ENCODE assay signal across 26 cellular contexts in the genomic region with DNA sequence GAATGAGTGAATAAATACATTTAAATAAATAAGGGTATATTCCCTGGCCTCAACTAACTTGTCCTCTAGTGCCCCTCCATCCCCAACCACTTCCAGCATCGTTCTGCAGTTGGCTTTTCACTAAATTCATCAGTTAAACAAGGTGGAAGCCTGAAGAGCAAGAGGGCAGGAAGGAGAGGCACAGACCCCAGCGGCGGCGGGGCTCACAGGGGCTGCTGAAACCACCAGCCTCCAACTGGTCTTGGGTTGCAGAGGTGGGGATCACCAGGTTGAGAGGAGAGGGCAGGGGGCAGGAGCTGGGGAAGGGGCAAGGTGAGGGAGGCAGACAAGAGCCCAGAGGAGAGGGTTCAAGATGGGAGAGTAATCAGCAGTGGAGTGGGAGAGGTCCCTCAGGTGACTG. TPM values are rescaled to one million over a fixed set of nuclear protein-coding genes. Genes with fewer than 3 reads are reported as not detected.
"Had no signal": no experiment of that assay in that cellular context is flagged by ENCODE, and none has a peak within 500 bp of the region (broad histone marks: within the 10 kb centered on the region; RNA-seq: fewer than 3 reads in every experiment).

No MANE protein-coding gene starts in this region.

- H3K27me3 ChIP-seq: breast epithelium, colonic mucosa, esophagus squamous epithelium, gastrocnemius medialis, right lobe of liver, suprapubic skin, vagina had no signal

- H3K27me3 Mint-ChIP-seq: activated naive CD8-positive, alpha-beta T cell treated with anti-CD3 and anti-CD28 coated beads for 36 hours; activated T-cell treated with anti-CD3 and anti-CD28 coated beads, Interleukin-2, amount 50 U/mL, for 24 hours; activated T-helper 17 cell treated with anti-CD3 and anti-CD28 coated beads, Interleukin-2, amount 50 U/mL, for 72 hours; central memory CD8-positive, alpha-beta T cell; naive thymus-derived CD8-positive, alpha-beta T cell; stimulated activated naive CD8-positive, alpha-beta T cell treated with anti-CD3 and anti-CD28 coated beads, Interleukin-15, amount 100 ng/mL, for 72 hours had no signal

- ATAC-seq: activated T-helper 17 cell treated with anti-CD3 and anti-CD28 coated beads, Interleukin-2, amount 50 U/mL, for 72 hours; gastrocnemius medialis; naive thymus-derived CD8-positive, alpha-beta T cell; right lobe of liver; stimulated activated effector memory CD8-positive, alpha-beta T cell treated with anti-CD3 and anti-CD28 coated beads, Interleukin-12 subunit alpha, Interleukin-12 subunit beta, amount 100 ng/mL, for 72 hours; stimulated activated naive CD8-positive, alpha-beta T cell treated with anti-CD3 and anti-CD28 coated beads, Interleukin-15, amount 100 ng/mL, for 72 hours had no signal

- H3K27ac Mint-ChIP-seq: activated naive CD8-positive, alpha-beta T cell treated with anti-CD3 and anti-CD28 coated beads for 36 hours; activated T-cell treated with anti-CD3 and anti-CD28 coated beads, Interleukin-2, amount 50 U/mL, for 24 hours; activated T-helper 17 cell treated with anti-CD3 and anti-CD28 coated beads, Interleukin-2, amount 50 U/mL, for 72 hours; naive thymus-derived CD8-positive, alpha-beta T cell; stimulated activated effector memory CD8-positive, alpha-beta T cell treated with anti-CD3 and anti-CD28 coated beads, Interleukin-12 subunit alpha, Interleukin-12 subunit beta, amount 100 ng/mL, for 72 hours; T-helper 2 cell treated with Interferon-gamma antibody and Interleukin-4, amounts not matched to agents 5 μg/mL and 100 μg/mL, for 36 hours had no signal

- H3K9me3 ChIP-seq: breast epithelium, colonic mucosa, esophagus squamous epithelium, gastrocnemius medialis, left ventricle myocardium inferior, right lobe of liver, suprapubic skin, vagina had no signal

- H3K4me1 ChIP-seq: breast epithelium, gastrocnemius medialis, left ventricle myocardium inferior had no signal

- FAIRE-seq: astrocyte, small intestine had no signal

- DNase-seq: activated CD4-positive, alpha-beta T cell treated with anti-CD3 and anti-CD28 coated beads for 1 hour; activated CD4-positive, alpha-beta T cell treated with anti-CD3 and anti-CD28 coated beads, Interleukin-2, amount 50 U/mL, for 4 hours; activated CD8-positive, alpha-beta memory T cell treated with anti-CD3 and anti-CD28 coated beads for 24 hours; activated CD8-positive, alpha-beta memory T cell treated with anti-CD3 and anti-CD28 coated beads, Interleukin-2, amount 50 U/mL, for 4 hours; activated naive CD8-positive, alpha-beta T cell treated with anti-CD3 and anti-CD28 coated beads for 36 hours; activated T-cell treated with anti-CD3 and anti-CD28 coated beads, Interleukin-2, amount 50 U/mL, for 24 hours; colonic mucosa; esophagus squamous epithelium; gastrocnemius medialis; hypothalamus; left ventricle myocardium inferior; naive thymus-derived CD8-positive, alpha-beta T cell; nucleus accumbens; right lobe of liver; small intestine; stimulated activated CD4-positive, alpha-beta T cell treated with anti-CD3 and anti-CD28 coated beads, Interleukin-2, amount 100 ng/mL, for 24 hours; stimulated activated naive CD8-positive, alpha-beta T cell treated with anti-CD3 and anti-CD28 coated beads, Interleukin-15, amount 100 ng/mL, for 72 hours had no signal

- H3K4me1 Mint-ChIP-seq: central memory CD8-positive, alpha-beta T cell had no signal

- H3K36me3 Mint-ChIP-seq: naive thymus-derived CD8-positive, alpha-beta T cell had no signal

- H3K4me3 Mint-ChIP-seq: activated naive CD8-positive, alpha-beta T cell treated with anti-CD3 and anti-CD28 coated beads for 36 hours; activated T-cell treated with anti-CD3 and anti-CD28 coated beads, Interleukin-2, amount 50 U/mL, for 24 hours; activated T-helper 17 cell treated with anti-CD3 and anti-CD28 coated beads, Interleukin-2, amount 50 U/mL, for 72 hours; central memory CD8-positive, alpha-beta T cell; naive thymus-derived CD8-positive, alpha-beta T cell; stimulated activated effector memory CD8-positive, alpha-beta T cell treated with anti-CD3 and anti-CD28 coated beads, Interleukin-12 subunit alpha, Interleukin-12 subunit beta, amount 100 ng/mL, for 72 hours; stimulated activated naive CD8-positive, alpha-beta T cell treated with anti-CD3 and anti-CD28 coated beads, Interleukin-15, amount 100 ng/mL, for 72 hours; T-helper 2 cell treated with Interferon-gamma antibody and Interleukin-4, amounts not matched to agents 5 μg/mL and 100 μg/mL, for 36 hours had no signal

- H3K27ac ChIP-seq: breast epithelium, colonic mucosa, esophagus squamous epithelium, gastrocnemius medialis, left ventricle myocardium inferior, right lobe of liver, suprapubic skin, vagina, VCaP had no signal

- H3K36me3 ChIP-seq: breast epithelium, colonic mucosa, esophagus squamous epithelium, gastrocnemius medialis, left ventricle myocardium inferior, right lobe of liver, suprapubic skin, vagina had no signal

- H3K9me3 Mint-ChIP-seq: activated naive CD8-positive, alpha-beta T cell treated with anti-CD3 and anti-CD28 coated beads for 36 hours; activated T-cell treated with anti-CD3 and anti-CD28 coated beads, Interleukin-2, amount 50 U/mL, for 24 hours; activated T-helper 17 cell treated with anti-CD3 and anti-CD28 coated beads, Interleukin-2, amount 50 U/mL, for 72 hours; central memory CD8-positive, alpha-beta T cell; naive thymus-derived CD8-positive, alpha-beta T cell; stimulated activated effector memory CD8-positive, alpha-beta T cell treated with anti-CD3 and anti-CD28 coated beads, Interleukin-12 subunit alpha, Interleukin-12 subunit beta, amount 100 ng/mL, for 72 hours; stimulated activated naive CD8-positive, alpha-beta T cell treated with anti-CD3 and anti-CD28 coated beads, Interleukin-15, amount 100 ng/mL, for 72 hours; T-helper 2 cell treated with Interferon-gamma antibody and Interleukin-4, amounts not matched to agents 5 μg/mL and 100 μg/mL, for 36 hours had no signal

- H3K4me3 ChIP-seq: breast epithelium, colonic mucosa, esophagus squamous epithelium, gastrocnemius medialis, left ventricle myocardium inferior, right lobe of liver, suprapubic skin, vagina had no signal

RNA-seq across cellular contexts. Expression of a gene that starts 27.1 kb away (rescaled TPM):
- polyA plus RNA-seq: naive thymus-derived CD8-positive, alpha-beta T cell had no signal
